ENCODE assay signal across 3 cellular contexts in the genomic region with DNA sequence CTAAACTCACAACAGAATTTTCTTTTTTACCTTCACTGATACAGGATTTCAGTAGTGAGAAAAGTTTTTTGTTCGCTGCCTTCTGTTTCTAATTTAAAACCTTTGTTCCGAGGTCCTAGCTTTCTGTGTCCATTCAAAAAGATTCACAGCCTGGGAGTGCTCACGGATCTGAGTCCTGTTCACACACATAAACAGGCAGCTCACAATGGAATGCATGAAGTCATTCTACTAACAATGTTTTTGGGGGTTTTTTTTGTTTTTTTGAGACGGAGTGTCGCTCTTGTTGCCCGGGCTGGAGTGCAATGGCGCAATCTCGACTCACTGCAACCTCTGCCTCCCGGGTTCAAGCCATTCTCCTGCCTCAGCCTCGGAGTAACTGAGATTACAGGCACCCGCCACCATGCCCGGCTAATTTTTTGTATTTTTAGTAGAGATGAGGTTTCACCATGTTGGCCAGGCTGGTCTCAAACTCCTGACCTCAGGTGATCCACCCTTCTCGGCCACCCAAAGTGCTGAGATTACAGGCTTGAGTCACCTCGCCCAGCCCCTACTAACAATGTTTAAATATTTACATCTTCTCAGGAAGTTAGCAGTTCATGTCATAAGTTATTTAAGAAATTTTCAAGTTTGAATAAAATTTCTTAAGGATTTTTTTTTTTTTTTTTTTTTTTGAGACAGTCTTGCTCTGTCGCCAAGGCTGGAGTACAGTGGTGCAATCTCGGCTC. TPM values are rescaled to one million over a fixed set of nuclear protein-coding genes. Genes with fewer than 3 reads are reported as not detected.
"Had no signal": no experiment of that assay in that cellular context is flagged by ENCODE, and none has a peak within 500 bp of the region (broad histone marks: within the 10 kb centered on the region; RNA-seq: fewer than 3 reads in every experiment).

No MANE protein-coding gene starts in this region.

RNA-seq across cellular contexts. Expression of a gene that starts 59.0 kb away (rescaled TPM):
- total RNA-seq: LHCN-M2, PC-9, RPMI7951 had no signal
